In genomic region chr11:64245401-64245796, GRCh38 we compare ENCODE assay signal across 8 cellular contexts. TPM values are rescaled to one million over a fixed set of nuclear protein-coding genes. Genes with fewer than 3 reads are reported as not detected.
A peak's percentile ranks its signal among the peaks of the same experiment; 100 is the strongest.
DNase-seq lines count a peak whose midpoint lies in the region; ATAC-seq and TF ChIP-seq lines count a peak whose summit lies in the region.

No MANE protein-coding gene starts in this region.

- H3K4me1 Mint-ChIP-seq in mesothelial cell of epicardium, result peaks cover 25% of the 10 kb centered on the region

- no peaks in the 10 kb centered on the region for H3K36me3 Mint-ChIP-seq in mesothelial cell of epicardium

- TF ChIP-seq CTCF in coronary artery (IDR thresholded peaks at IDR 0.05), result no peak
- no peak for TF ChIP-seq CTCF in mesothelial cell of epicardium (IDR thresholded peaks at IDR 0.05; ENCODE audit: unreplicated experiment)

- H3K4me3 ChIP-seq in GM08714 (ENCODE audit: low read length) (peak overlapping the region; percentile 72; the same call in 1 of the 2 replicates), coronary artery (peak overlapping the region; percentile 81)

- H3K27me3 Mint-ChIP-seq in mesothelial cell of epicardium (ENCODE audit: low read depth), result no peaks in the 10 kb centered on the region

- DNase-seq in RPMI7951 (ENCODE audit: low read depth) (peak; percentile 64), coronary artery (ENCODE audit: low spot score) (no peak), mesothelial cell of epicardium (ENCODE audit: low spot score in 2 of 2, unreplicated experiment in 2 of 2) (no peak), epidermal melanocyte (ENCODE audit: insufficient read length, low spot score) (no peak)

- ATAC-seq in HG02759 (IDR thresholded peaks at IDR 0.05; ENCODE audit: unreplicated experiment) (no peak), GM18873 (IDR thresholded peaks at IDR 0.05; ENCODE audit: low FRiP score, unreplicated experiment) (no peak), GM19397 (IDR thresholded peaks at IDR 0.05; ENCODE audit: unreplicated experiment) (no peak)

- H3K27ac ChIP-seq in coronary artery, result peak overlapping the region; percentile 87 to 95

- H3K4me3 Mint-ChIP-seq in mesothelial cell of epicardium, result peak overlapping the region; percentile 81

- H3K27ac Mint-ChIP-seq in mesothelial cell of epicardium, result peak overlapping the region; percentile 78

- H3K9me3 Mint-ChIP-seq in mesothelial cell of epicardium, result no peaks in the 10 kb centered on the region

RNA-seq across cellular contexts. Expression of gene PPP1R14B, which starts 1.3 kb away (rescaled TPM):
- 418 and 531 TPM in 2 replicates for total RNA-seq in RPMI7951 (2014; rRNA removed; shearing (Covaris generic))
- total RNA-seq in mesothelial cell of epicardium, result 119 to 131 TPM (median 124 TPM) in 3 replicates

RNA-seq across cellular contexts. Expression of gene FKBP2, which starts 4.5 kb away (rescaled TPM):
- total RNA-seq in RPMI7951 (2014; rRNA removed; shearing (Covaris generic)), result 76.3 and 109 TPM in 2 replicates
- 35.5 to 40.2 TPM (median 36.4 TPM) in 3 replicates for total RNA-seq in mesothelial cell of epicardium

RNA-seq across cellular contexts. Expression of gene PLCB3, which starts 5.9 kb away (rescaled TPM):
- total RNA-seq in RPMI7951 (2014; rRNA removed; shearing (Covaris generic)), result 48.1 and 60.4 TPM in 2 replicates
- 34.9 to 35.7 TPM (median 35.7 TPM) in 3 replicates for total RNA-seq in mesothelial cell of epicardium

RNA-seq across cellular contexts. Expression of gene VEGFB, which starts 11.0 kb away (rescaled TPM):
- total RNA-seq in RPMI7951 (2014; rRNA removed; shearing (Covaris generic)), result 45.7 and 51.3 TPM in 2 replicates
- total RNA-seq in mesothelial cell of epicardium, result 83.2 to 90.1 TPM (median 85.8 TPM) in 3 replicates

RNA-seq across cellular contexts. Expression of gene DNAJC4, which starts 15.1 kb away (rescaled TPM):
- total RNA-seq in RPMI7951 (2014; rRNA removed; shearing (Covaris generic)), result 17.2 and 23.7 TPM in 2 replicates
- 43.6 to 49.4 TPM (median 45.0 TPM) in 3 replicates for total RNA-seq in mesothelial cell of epicardium
